Comparison of ENCODE assay signal across 8 cellular contexts in genomic region chr4:168877779-168878491, GRCh38.
A peak's percentile ranks its signal among the peaks of the same experiment; 100 is the strongest.
DNase-seq lines count a peak whose midpoint lies in the region; ATAC-seq and TF ChIP-seq lines count a peak whose summit lies in the region.

No MANE protein-coding gene starts in this region.

- TF ChIP-seq CTCF in GM10266 (IDR thresholded peaks at IDR 0.05; ENCODE audit: control insufficient read depth, insufficient read depth, low read depth, missing control alignments), result no peak

- peak; percentile 31 for ATAC-seq in HG03521 (IDR thresholded peaks at IDR 0.05; ENCODE audit: unreplicated experiment)

- H3K27ac ChIP-seq in adipose tissue (ENCODE audit: low read depth, low read length), result peak overlapping the region; percentile 49

- DNase-seq in GM10266 (ENCODE audit: extremely low spot score) (peak; percentile 52), kidney tubule cell (ENCODE audit: low spot score) (peak; percentile 73), NCI-H1694 treated with DMSO at 0.1 percent for 48 hours (lab: John Stamatoyannopoulos, UW) (no peak), NCI-H524 treated with DMSO at 0.1 percent for 48 hours (lab: John Stamatoyannopoulos, UW) (no peak), NCI-H1417 treated with DMSO at 0.1 percent for 48 hours (lab: John Stamatoyannopoulos, UW) (no peak)
- DNase-seq in stimulated activated CD8-positive, alpha-beta memory T cell treated with anti-CD3 and anti-CD28 coated beads, Interleukin-12 subunit alpha, Interleukin-12 subunit beta, amount 100 ng/mL, for 4 hours (ENCODE audit: low read depth), result peak; percentile 6

- WGBS in adipose tissue, 3 donors, result 9 to 34% (median 15%) methylated on average over 82 to 99 of the region's 99 CpGs

Comparison
In these comparisons a context has a peak if more than half of its experiments do, and no peak if none do; other contexts are left out.
1. DNase-seq: peak in GM10266 (single experiment), kidney tubule cell (single experiment) and stimulated activated CD8-positive, alpha-beta memory T cell treated with anti-CD3 and anti-CD28 coated beads, Interleukin-12 subunit alpha, Interleukin-12 subunit beta, amount 100 ng/mL, for 4 hours (single experiment); none in NCI-H1694 treated with DMSO at 0.1 percent for 48 hours (single experiment), NCI-H524 treated with DMSO at 0.1 percent for 48 hours (single experiment) and NCI-H1417 treated with DMSO at 0.1 percent for 48 hours (single experiment).